8 cellular contexts compared by ENCODE assay signal in the genomic region with DNA sequence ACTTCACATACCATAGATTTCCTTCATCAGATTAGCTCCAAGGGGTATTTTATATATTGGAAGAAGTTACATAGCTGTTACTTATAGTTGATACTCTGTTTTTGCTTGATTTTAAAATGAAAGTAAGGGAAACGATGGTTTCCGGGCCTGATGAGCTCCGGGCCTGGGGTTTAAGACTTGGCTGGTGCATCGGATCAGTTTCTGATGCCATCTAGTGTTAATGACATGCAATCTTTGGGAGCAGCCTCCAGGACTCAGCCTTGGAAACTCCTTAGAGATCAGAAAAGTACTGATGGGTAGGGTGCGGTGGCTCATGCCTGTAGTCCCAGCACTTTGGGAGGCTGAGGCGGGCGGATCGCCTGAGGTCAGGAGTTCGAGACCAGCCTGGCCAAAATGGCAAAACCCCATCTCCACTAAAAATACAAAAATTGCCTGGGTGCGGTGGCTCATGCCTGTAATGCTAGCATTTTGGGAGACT. TPM values are rescaled to one million over a fixed set of nuclear protein-coding genes. Genes with fewer than 3 reads are reported as not detected.
DNase-seq lines count a peak whose midpoint lies in the region; ATAC-seq and TF ChIP-seq lines count a peak whose summit lies in the region.

No MANE protein-coding gene starts in this region.

- POLR2A ChIA-PET in IMR-90 (lab: Charles Lee; ENCODE audit: unreplicated experiment) = interaction anchor here (0.5 kb wide), 1 partner anchor 129 kb away, joined by 5 read pairs; no protein-coding TSS in a partner anchor

- CTCF ChIA-PET in IMR-90 (lab: Yijun Ruan, JAX) = interaction anchor here (0.6 to 2.9 kb wide), 27 partner anchors 9 to 611 kb away, joined by 3 to 19 read pairs (median 5); a partner anchor contains a TSS

- no peaks in the 10 kb centered on the region; the same call in 1 of the 2 replicates for H3K4me1 ChIP-seq in IMR-90 (ENCODE audit: control insufficient read depth, insufficient read depth, low read length)
- H3K4me1 ChIP-seq in OCI-LY1 (ENCODE audit: insufficient read depth, low read length, severe bottlenecking) = no peaks in the 10 kb centered on the region
- no peaks in the 10 kb centered on the region for H3K4me1 ChIP-seq in fibroblast of lung (ENCODE audit: control insufficient read depth, extremely low read depth, insufficient read depth, low read length)

- H2BK20ac ChIP-seq in IMR-90 (ENCODE audit: low read depth, low read length) = no peak overlapping the region

- no peaks in the 10 kb centered on the region for H3K27me3 Mint-ChIP-seq in natural killer cell treated with Interleukin-12 subunit alpha and Interleukin-12 subunit beta and Interleukin-15 and Interleukin-18, amount 100 ng/mL, for 72 hours
- H3K27me3 Mint-ChIP-seq in type B pancreatic cell = no peaks in the 10 kb centered on the region

- no peak overlapping the region for H2AK5ac ChIP-seq in IMR-90 (ENCODE audit: low read depth, low read length)

- H3K18ac ChIP-seq in IMR-90 (ENCODE audit: low read depth, low read length) = no peak overlapping the region

- H3K79me1 ChIP-seq in IMR-90 (ENCODE audit: low read depth in 1 of 2, low read length in 2 of 2) = no peaks in the 10 kb centered on the region

- peak overlapping the region; percentile 14 to 89; a peak in 2 of 4 replicates for H4K8ac ChIP-seq in IMR-90 (ENCODE audit: low read depth in 2 of 2, low read length in 2 of 2)

- peak overlapping the region; percentile 91 for H2AK9ac ChIP-seq in IMR-90 (replicated peaks; ENCODE audit: low read depth, low read length, poor library complexity)

- H3K36me3 Mint-ChIP-seq in natural killer cell treated with Interleukin-12 subunit alpha and Interleukin-12 subunit beta and Interleukin-15 and Interleukin-18, amount 100 ng/mL, for 72 hours = peaks cover 4% of the 10 kb centered on the region
- H3K36me3 Mint-ChIP-seq in type B pancreatic cell = no peaks in the 10 kb centered on the region

- H3K9me3 ChIP-seq in IMR-90 (ENCODE audit: control insufficient read depth, insufficient read depth, low read length) (peaks cover 2% of the 10 kb centered on the region; the same call in 1 of the 2 replicates), OCI-LY1 (ENCODE audit: low read length) (peaks cover 3% of the 10 kb centered on the region; the same call in 1 of the 2 replicates), fibroblast of lung (ENCODE audit: control insufficient read depth, insufficient read depth, low read depth, low read length) (no peaks in the 10 kb centered on the region)

- DNase-seq in DMS53 treated with DMSO at 0.1 percent for 48 hours (lab: John Stamatoyannopoulos, UW; ENCODE audit: unreplicated experiment) = peak; percentile 80
- DNase-seq in IMR-90 = peak; percentile 80
- DNase-seq in activated T-cell treated with anti-CD3 and anti-CD28 coated beads, Interleukin-2, amount 50 U/mL, for 1 hour = peak; percentile 26
- peak; percentile 72 to 91 for DNase-seq in fibroblast of lung (ENCODE audit: low read depth in 2 of 2)
- no peak for DNase-seq in natural killer cell treated with Interleukin-12 subunit alpha and Interleukin-12 subunit beta and Interleukin-15 and Interleukin-18, amount 100 ng/mL, for 72 hours (ENCODE audit: low spot score)
- no peak for DNase-seq in type B pancreatic cell (ENCODE audit: extremely low spot score, unreplicated experiment)
- no peak for DNase-seq in cortex of kidney (lab: John Stamatoyannopoulos, UW)

- H3K27ac ChIP-seq in IMR-90 (ENCODE audit: insufficient read depth, low read length) = no peak overlapping the region
- no peak overlapping the region for H3K27ac ChIP-seq in OCI-LY1 (ENCODE audit: low read depth, low read length, poor library complexity, severe bottlenecking)
- peak overlapping the region; percentile 47 for H3K27ac ChIP-seq in fibroblast of lung (ENCODE audit: insufficient read depth, low read length)

- intact Hi-C loops in IMR-90 (cut with micrococcal nuclease) = loop anchor here (1.0 to 10.0 kb wide), 4 partner anchors 169 to 598 kb away; no protein-coding TSS in a partner anchor

- no peaks in the 10 kb centered on the region for H3K9me1 ChIP-seq in IMR-90 (ENCODE audit: insufficient read depth, low read length)

- peak overlapping the region; percentile 79 for H2AFZ ChIP-seq in IMR-90 (replicated peaks; ENCODE audit: low read length, poor library complexity)
- no peak overlapping the region for H2AFZ ChIP-seq in OCI-LY1 (ENCODE audit: low read length)
- peak overlapping the region; percentile 85 for H2AFZ ChIP-seq in fibroblast of lung (ENCODE audit: low read length)

- H3K56ac ChIP-seq in IMR-90 (ENCODE audit: extremely low read depth, insufficient read depth, low read length) = no peak overlapping the region

- no peaks in the 10 kb centered on the region for H3K79me2 ChIP-seq in OCI-LY1 (ENCODE audit: insufficient read depth, low read length)
- H3K79me2 ChIP-seq in fibroblast of lung (ENCODE audit: control insufficient read depth, insufficient read depth, low read length) = no peaks in the 10 kb centered on the region

- peak overlapping the region; percentile 36 to 63 for H3K27ac Mint-ChIP-seq in natural killer cell treated with Interleukin-12 subunit alpha and Interleukin-12 subunit beta and Interleukin-15 and Interleukin-18, amount 100 ng/mL, for 72 hours
- peak overlapping the region; percentile 23 for H3K27ac Mint-ChIP-seq in type B pancreatic cell

- TF ChIP-seq POLR2A in IMR-90 (IDR thresholded peaks at IDR 0.05; ENCODE audit: low read depth, low read length) = no peak

- TF ChIP-seq RAD21 in IMR-90 (IDR thresholded peaks at IDR 0.05; ENCODE audit: low read length) = peak; percentile 75

- peak; percentile 77 for TF ChIP-seq CTCF in IMR-90 (conservative IDR thresholded peaks at IDR 0.05; ENCODE audit: low read depth, low read length)
- TF ChIP-seq CTCF in OCI-LY1 (IDR thresholded peaks at IDR 0.05; ENCODE audit: low read length) = peak; percentile 36; the same call in 1 of the 2 replicates
- peak; percentile 52 to 63 for TF ChIP-seq CTCF in fibroblast of lung (conservative IDR thresholded peaks at IDR 0.05 in 1 of 2, IDR thresholded peaks at IDR 0.05 in 1 of 2; ENCODE audit: low read depth in 1 of 2, low read length in 2 of 2)
- peak; percentile 74 for TF ChIP-seq CTCF in type B pancreatic cell (conservative IDR thresholded peaks at IDR 0.05)

- H3K27me3 ChIP-seq in IMR-90 (ENCODE audit: control insufficient read depth, insufficient read depth, low read length) = no peaks in the 10 kb centered on the region
- H3K27me3 ChIP-seq in OCI-LY1 (ENCODE audit: insufficient read depth, low read length) = no peaks in the 10 kb centered on the region; the same call in 1 of the 2 replicates
- no peaks in the 10 kb centered on the region for H3K27me3 ChIP-seq in fibroblast of lung (ENCODE audit: control insufficient read depth, insufficient read depth, low read length)

- H3K36me3 ChIP-seq in IMR-90 (ENCODE audit: control insufficient read depth, insufficient read depth, low read length) (no peaks in the 10 kb centered on the region), OCI-LY1 (ENCODE audit: insufficient read depth, low read length) (no peaks in the 10 kb centered on the region), fibroblast of lung (ENCODE audit: control insufficient read depth, insufficient read depth, low read length) (no peaks in the 10 kb centered on the region)

- H4K20me1 ChIP-seq in IMR-90 (ENCODE audit: insufficient read depth, low read length) (no peaks in the 10 kb centered on the region), OCI-LY1 (ENCODE audit: insufficient read depth, low read length) (no peaks in the 10 kb centered on the region), fibroblast of lung (ENCODE audit: control insufficient read depth, extremely low read depth, insufficient read depth, low read length) (no peaks in the 10 kb centered on the region)

- no peak overlapping the region; the same call in 1 of the 2 replicates for H4K5ac ChIP-seq in IMR-90 (ENCODE audit: low read depth, low read length)

- H3K4me3 ChIP-seq in IMR-90 (ENCODE audit: insufficient read depth, low read depth, low read length) (no peak overlapping the region), OCI-LY1 (ENCODE audit: low read depth, low read length, poor library complexity, severe bottlenecking) (no peak overlapping the region), fibroblast of lung (replicated peaks in 1 of 4; ENCODE audit: control extremely low read depth in 1 of 4, insufficient read depth in 1 of 4, low read depth in 3 of 4, low read length in 4 of 4) (peak overlapping the region; percentile 26 to 49 (median 39))

- peak overlapping the region; percentile 68 for H3K4me2 ChIP-seq in IMR-90 (ENCODE audit: low read depth, low read length)
- no peak overlapping the region for H3K4me2 ChIP-seq in OCI-LY1 (ENCODE audit: low read length)
- peak overlapping the region; percentile 69 for H3K4me2 ChIP-seq in fibroblast of lung (ENCODE audit: extremely low read depth, insufficient read depth, low read length)

- in situ Hi-C loops in IMR-90 (cut with MboI; ENCODE audit: low sequenced_read_pairs) = loop anchor here (5.0 to 25.0 kb wide), 3 partner anchors 168 to 593 kb away; no protein-coding TSS in a partner anchor

- H3K14ac ChIP-seq in IMR-90 (replicated peaks; ENCODE audit: low read depth, low read length) = no peak overlapping the region

- BruUV-seq in IMR-90 (replicated peaks; lab: Mats Ljungman, UMichigan) = no TSS peak

- H3K9ac ChIP-seq in IMR-90 (ENCODE audit: low read depth, low read length) (peak overlapping the region; percentile 49; the same call in 1 of the 2 replicates), OCI-LY1 (ENCODE audit: low read length) (no peak overlapping the region), fibroblast of lung (ENCODE audit: insufficient read depth, low read length) (peak overlapping the region; percentile 23)

- no peak overlapping the region for H4K91ac ChIP-seq in IMR-90 (ENCODE audit: insufficient read depth, low read depth, low read length)

- 0% methylated on average over 3 of the region's 10 CpGs; no CpG with 5 or more reads in 1 of the 2 experiments for WGBS in IMR-90 (ENCODE audit: extremely low coverage in 2 of 2, insufficient read length in 1 of 2), 2 experiments

- H2BK15ac ChIP-seq in IMR-90 (ENCODE audit: low read depth, low read length) = no peak overlapping the region

- H3K4me1 Mint-ChIP-seq in natural killer cell treated with Interleukin-12 subunit alpha and Interleukin-12 subunit beta and Interleukin-15 and Interleukin-18, amount 100 ng/mL, for 72 hours (ENCODE audit: low read depth in 2 of 2) = no peaks in the 10 kb centered on the region
- no peaks in the 10 kb centered on the region for H3K4me1 Mint-ChIP-seq in type B pancreatic cell (ENCODE audit: unreplicated experiment)

- no peak overlapping the region for H3K23ac ChIP-seq in IMR-90 (ENCODE audit: low read depth, low read length)

- no peak overlapping the region for H3K4ac ChIP-seq in IMR-90 (ENCODE audit: low read depth, low read length)

- dilution Hi-C loops in IMR-90 (cut with HindIII; ENCODE audit: low sequenced_read_pairs, unreplicated experiment) = no loop called here

- no peak overlapping the region for H2BK5ac ChIP-seq in IMR-90 (ENCODE audit: low read depth, low read length, poor library complexity, severe bottlenecking)

- ATAC-seq in IMR-90 (ENCODE audit: low read depth) = peak; percentile 99
- ATAC-seq in natural killer cell treated with Interleukin-12 subunit alpha and Interleukin-12 subunit beta and Interleukin-15 and Interleukin-18, amount 100 ng/mL, for 72 hours = peak; percentile 61 to 66

- no peaks in the 10 kb centered on the region for H3K9me2 ChIP-seq in OCI-LY1 (ENCODE audit: low read depth, low read length)

- peak overlapping the region; percentile 27 for H2BK120ac ChIP-seq in IMR-90 (ENCODE audit: low read depth, low read length)

- no peaks in the 10 kb centered on the region for H3F3A ChIP-seq in OCI-LY1 (ENCODE audit: insufficient read depth, low read length)

- H3K9me3 Mint-ChIP-seq in natural killer cell treated with Interleukin-12 subunit alpha and Interleukin-12 subunit beta and Interleukin-15 and Interleukin-18, amount 100 ng/mL, for 72 hours = no peaks in the 10 kb centered on the region
- peaks cover 11% of the 10 kb centered on the region for H3K9me3 Mint-ChIP-seq in type B pancreatic cell

- peak overlapping the region; percentile 32 for H3K4me3 Mint-ChIP-seq in natural killer cell treated with Interleukin-12 subunit alpha and Interleukin-12 subunit beta and Interleukin-15 and Interleukin-18, amount 100 ng/mL, for 72 hours
- peak overlapping the region; percentile 40 for H3K4me3 Mint-ChIP-seq in type B pancreatic cell

RNA-seq across cellular contexts. Expression of a gene that starts 47.1 kb away (rescaled TPM):
- total RNA-seq in IMR-90 (2012; rRNA removed) (33.6 and 36.4 TPM in 2 replicates), fibroblast of lung (15.2 and 16.3 TPM in 2 replicates), type B pancreatic cell (ENCODE audit: low replicate concordance) (64.5 and 69.6 TPM in 2 replicates)
- polyA plus RNA-seq in IMR-90 (2012; rRNA removed) (50.3 and 55.8 TPM in 2 replicates), fibroblast of lung (53.1 and 71.6 TPM in 2 replicates)
- 15.6 and 40.7 TPM in 2 replicates for polyA plus RNA-seq in IMR-90 (2012; cell fraction: cytosol; rRNA removed)
- 19.1 and 76.4 TPM in 2 replicates for polyA plus RNA-seq in IMR-90 (2012; cell fraction: nucleus; rRNA removed; ENCODE audit: low replicate concordance)
- 22.6 and 26.6 TPM in 2 replicates for polyA plus RNA-seq in fibroblast of lung (2012)
- 24.1 and 24.5 TPM in 2 replicates for polyA minus RNA-seq in fibroblast of lung (ENCODE audit: low replicate concordance)
- total RNA-seq in natural killer cell treated with Interleukin-12 subunit alpha and Interleukin-12 subunit beta and Interleukin-15 and Interleukin-18, amount 100 ng/mL, for 72 hours = 10 to 100 TPM; 51.2 to 53.4 TPM

RNA-seq across cellular contexts. Expression of a gene that starts 54.4 kb away (rescaled TPM):
- total RNA-seq in IMR-90 (2012; rRNA removed) (0.83 and 1.3 TPM in 2 replicates), fibroblast of lung (3.3 and 3.8 TPM in 2 replicates), type B pancreatic cell (ENCODE audit: low replicate concordance) (16.1 and 20.1 TPM in 2 replicates)
- polyA plus RNA-seq in IMR-90 (2012; rRNA removed) (0.98 and 1.5 TPM in 2 replicates), fibroblast of lung (5.4 and 5.5 TPM in 2 replicates)
- 0.22 and 0.66 TPM in 2 replicates for polyA plus RNA-seq in IMR-90 (2012; cell fraction: cytosol; rRNA removed)
- polyA plus RNA-seq in IMR-90 (2012; cell fraction: nucleus; rRNA removed; ENCODE audit: low replicate concordance) = 4.4 and 6.5 TPM in 2 replicates
- polyA plus RNA-seq in fibroblast of lung (2012) = 4.0 and 4.1 TPM in 2 replicates
- 5.1 and 14.5 TPM in 2 replicates for polyA minus RNA-seq in fibroblast of lung (ENCODE audit: low replicate concordance)
- under 1 TPM; 0.29 to 0.56 TPM for total RNA-seq in natural killer cell treated with Interleukin-12 subunit alpha and Interleukin-12 subunit beta and Interleukin-15 and Interleukin-18, amount 100 ng/mL, for 72 hours

Comparison
In these comparisons a context has a peak if more than half of its experiments do, and no peak if none do; other contexts are left out.
1. DNase-seq: peak in DMS53 treated with DMSO at 0.1 percent for 48 hours (single experiment), IMR-90 (single experiment), activated T-cell treated with anti-CD3 and anti-CD28 coated beads, Interleukin-2, amount 50 U/mL, for 1 hour (single experiment) and fibroblast of lung (2 of 2); none in natural killer cell treated with Interleukin-12 subunit alpha and Interleukin-12 subunit beta and Interleukin-15 and Interleukin-18, amount 100 ng/mL, for 72 hours (single experiment), type B pancreatic cell (single experiment) and cortex of kidney (single experiment).
2. H3K4me3 ChIP-seq: peak in fibroblast of lung (4 of 4); none in IMR-90 (single experiment) and OCI-LY1 (single experiment).
3. Peak in every context shown above with its lines, with median percentiles within 50 percentile points of each other: CTCF ChIP-seq.